Comparison of ENCODE assay signal across 1 cellular context in genomic region chr2:39124000-39124769, GRCh38.
A peak's percentile ranks its signal among the peaks of the same experiment; 100 is the strongest.
TF ChIP-seq lines count a peak whose summit lies in the region.

No MANE protein-coding gene starts in this region.

TF ChIP-seq in GM12878, 131 proteins besides CTCF, POLR2A, EP300 and RAD21 (continued from another document and continues in another):
- TF ChIP-seq E4F1 (IDR thresholded peaks at IDR 0.05; ENCODE audit: borderline replicate concordance, partially characterized antibody) (peak; percentile 97), WRNIP1 (IDR thresholded peaks at IDR 0.05; ENCODE audit: borderline replicate concordance, low read depth, low read length) (no peak), ZNF24 (IDR thresholded peaks at IDR 0.05) (no peak), ZBTB40 (IDR thresholded peaks at IDR 0.05; ENCODE audit: borderline replicate concordance) (peak; percentile 83; the same call in 1 of the 2 replicates), PAX8 (IDR thresholded peaks at IDR 0.05) (no peak), TCF12 (IDR thresholded peaks at IDR 0.05; ENCODE audit: low read depth, low read length) (peak; percentile 88), MEF2B (IDR thresholded peaks at IDR 0.05; ENCODE audit: partially characterized antibody, poor library complexity, severe bottlenecking) (peak; percentile 28), BCL11A (IDR thresholded peaks at IDR 0.05; ENCODE audit: low read depth, low read length) (no peak), RFX5 (IDR thresholded peaks at IDR 0.05; ENCODE audit: low read depth, low read length) (peak; percentile 63; the same call in 1 of the 2 replicates), MXI1 (IDR thresholded peaks at IDR 0.05; ENCODE audit: low read depth, low read length) (peak; percentile 78), PAX5 (IDR thresholded peaks at IDR 0.05; ENCODE audit: borderline replicate concordance, low read depth, low read length) (peak; percentile 59; the same call in 1 of the 2 replicates), SIN3A (IDR thresholded peaks at IDR 0.05; ENCODE audit: low read depth, low read length) (peak; percentile 66; the same call in 1 of the 2 replicates), SMAD5 (IDR thresholded peaks at IDR 0.05; ENCODE audit: low read depth) (peak; percentile 74), HCFC1 (IDR thresholded peaks at IDR 0.05; ENCODE audit: low read length) (peak; percentile 81), ZBED1 (IDR thresholded peaks at IDR 0.05; ENCODE audit: borderline replicate concordance) (no peak), RUNX3 (IDR thresholded peaks at IDR 0.05; ENCODE audit: low read length) (peak; percentile 30), ZNF384 (IDR thresholded peaks at IDR 0.05; ENCODE audit: borderline replicate concordance, low read depth, low read length) (no peak), ZNF592 (IDR thresholded peaks at IDR 0.05) (no peak), MYB (IDR thresholded peaks at IDR 0.05; ENCODE audit: borderline replicate concordance, low read depth, low read length) (no peak), PKNOX1 (IDR thresholded peaks at IDR 0.05) (peak; percentile 37; the same call in 1 of the 2 replicates), NBN (IDR thresholded peaks at IDR 0.05) (no peak), MEF2A (IDR thresholded peaks at IDR 0.05; ENCODE audit: insufficient read depth, low read depth, low read length) (no peak), ZNF687 (IDR thresholded peaks at IDR 0.05) (peak; percentile 71; the same call in 1 of the 2 replicates), ASH2L (IDR thresholded peaks at IDR 0.05; ENCODE audit: borderline replicate concordance, low read depth) (no peak), CREB1 (IDR thresholded peaks at IDR 0.05; ENCODE audit: low read depth) (peak; percentile 98), ZNF207 (IDR thresholded peaks at IDR 0.05; ENCODE audit: borderline replicate concordance) (no peak; the same call in 1 of the 2 replicates), CUX1 (IDR thresholded peaks at IDR 0.05; ENCODE audit: insufficient replicate concordance, low read depth, low read length) (peak; percentile 96), CHD2 (IDR thresholded peaks at IDR 0.05; ENCODE audit: borderline replicate concordance, low read depth, low read length) (peak; percentile 81), USF2 (IDR thresholded peaks at IDR 0.05; ENCODE audit: borderline replicate concordance, low read depth, low read length) (no peak; the same call in 1 of the 2 replicates), JUNB (IDR thresholded peaks at IDR 0.05) (no peak), SMAD1 (IDR thresholded peaks at IDR 0.05; ENCODE audit: low read depth, partially characterized antibody) (no peak), USF1 (IDR thresholded peaks at IDR 0.05; ENCODE audit: borderline replicate concordance, extremely low read length, insufficient read depth, low read depth, low read length) (no peak), SUPT20H (IDR thresholded peaks at IDR 0.05; ENCODE audit: borderline replicate concordance, control insufficient read depth, low read depth, low read length) (no peak), DPF2 (IDR thresholded peaks at IDR 0.05) (0 out of 2 replicates have a peak, but pooled peaks have one; percentile 32)
